ENCODE assay signal across 27 cellular contexts in genomic region chr14:104878582-104878981, GRCh38. TPM values are rescaled to one million over a fixed set of nuclear protein-coding genes. Genes with fewer than 3 reads are reported as not detected.
A peak's percentile ranks its signal among the peaks of the same experiment; 100 is the strongest.
DNase-seq lines count a peak whose midpoint lies in the region; ATAC-seq and FAIRE-seq lines count a peak whose summit lies in the region.
"Had no signal": no experiment of that assay in that cellular context is flagged by ENCODE, and none has a peak within 500 bp of the region (broad histone marks: within the 10 kb centered on the region; RNA-seq: fewer than 3 reads in every experiment).

No MANE protein-coding gene starts in this region.

- H3K9me3 ChIP-seq in small intestine (ENCODE audit: control insufficient read depth, low read depth), result no peaks in the 10 kb centered on the region
- H3K9me3 ChIP-seq: adrenal gland, breast epithelium, SJSA1, thoracic aorta had no signal

- FAIRE-seq in small intestine (lab: Jason Lieb, UNC), result no peak
- FAIRE-seq: endothelial cell of umbilical vein, islet of Langerhans, K562 had no signal

- DNase-seq in activated naive CD4-positive, alpha-beta T cell treated with anti-CD3 and anti-CD28 coated beads, Interleukin-2, amount 50 U/mL, for 16 hours, result peak; percentile 7
- no peak for DNase-seq in activated naive CD4-positive, alpha-beta T cell treated with Interleukin-2 at 50 U/mL for 16 hours
- DNase-seq in NCI-H2171 treated with DMSO at 0.1 percent for 48 hours (lab: John Stamatoyannopoulos, UW) (peak; percentile 58), left cardiac atrium (peak; percentile 16), small intestine (peak; percentile 25), ACHN (no peak)
- DNase-seq: activated CD4-positive, alpha-beta T cell treated with anti-CD3 and anti-CD28 coated beads, Interleukin-2, amount 50 U/mL, for 1 hour; activated CD8-positive, alpha-beta memory T cell treated with anti-CD3 and anti-CD28 coated beads, Interleukin-2, amount 50 U/mL, for 4 hours; CD4-positive, CD25-positive, alpha-beta regulatory T cell; dermis blood vessel endothelial cell; DMS79; NCI-H1930; stimulated activated naive B cell treated with anti-CD40 and anti-IgM and Interleukin-4, amounts not matched to agents 10 μg/mL and 1 μg/mL and 100 μg/mL, for 72 hours had no signal

- in situ Hi-C loops in ACHN (cut with HindIII; ENCODE audit: low pct_ligation_motif_present, low pct_unique_long_range_greater_than_20kb, low sequenced_read_pairs), result no loop called here

- 74 to 90% (median 79%) methylated on average over 12 to 14 of the region's 14 CpGs for WGBS in small intestine, 3 donors

- no peak for ATAC-seq in left cardiac atrium
- no peak for ATAC-seq in GM21737 (IDR thresholded peaks at IDR 0.05; ENCODE audit: unreplicated experiment)
- ATAC-seq: GM23338; K562; sciatic nerve; stimulated activated naive B cell treated with anti-CD40 and anti-IgM and Interleukin-4, amounts not matched to agents 10 μg/mL and 1 μg/mL and 100 μg/mL, for 72 hours; T-helper 17 cell had no signal

- intact Hi-C loops in left cardiac atrium (cut with DNase I), result no loop called here

- peaks cover 7 to 9% of the 10 kb centered on the region in 2 donors for H3K36me3 ChIP-seq in small intestine (ENCODE audit: control insufficient read depth in 2 of 2, insufficient read depth in 2 of 2, low read length in 2 of 2)
- H3K36me3 ChIP-seq: breast epithelium had no signal

- no peaks in the 10 kb centered on the region for H3K27me3 ChIP-seq in small intestine (ENCODE audit: control insufficient read depth in 2 of 2, insufficient read depth in 2 of 2, low read length in 2 of 2)
- H3K27me3 ChIP-seq: adrenal gland, breast epithelium, hepatocyte, SJSA1 had no signal

- no peaks in the 10 kb centered on the region for H3K4me1 ChIP-seq in small intestine (ENCODE audit: control insufficient read depth in 2 of 2, insufficient read depth in 1 of 2, low read depth in 1 of 2, low read length in 1 of 2)
- H3K4me1 ChIP-seq: adrenal gland, breast epithelium, SJSA1 had no signal

- H3K4me3 ChIP-seq in small intestine (ENCODE audit: low read depth in 1 of 2, low read length in 2 of 2), result no peak overlapping the region
- H3K4me3 ChIP-seq: adrenal gland, breast epithelium, GM23338, hepatocyte, K562, SJSA1, thoracic aorta had no signal

- no peak overlapping the region for H3K27ac ChIP-seq in small intestine (ENCODE audit: low read depth in 1 of 2, low read length in 1 of 2)
- H3K27ac ChIP-seq: adrenal gland, breast epithelium, hepatocyte, SJSA1, thoracic aorta, VCaP had no signal

RNA-seq across cellular contexts. Expression of gene CEP170B, which starts 13.5 kb away (rescaled TPM):
- 10 to 100 TPM; 12.4 to 17.2 TPM for total RNA-seq in left cardiac atrium
- 10 to 100 TPM; 24.9 to 33.9 (median 32.7) TPM for polyA plus RNA-seq in small intestine

RNA-seq across cellular contexts. Expression of gene PLD4, which starts 46.1 kb away (rescaled TPM):
- under 1 TPM; 0.13 to 0.24 TPM for total RNA-seq in left cardiac atrium
- 1 to 10 TPM in 1 of 3 donors, under 1 TPM in 1, not detected in 1; 0.42 to 1.4 TPM for polyA plus RNA-seq in small intestine
- total RNA-seq: CD4-positive, CD25-positive, alpha-beta regulatory T cell; GM23338; hepatocyte; NCI-H460; SJSA1 had no signal
- polyA plus RNA-seq: GM23338, K562 had no signal

Comparison
In these comparisons a context has a peak if more than half of its experiments do, and no peak if none do; other contexts are left out.
1. DNase-seq: peak in activated naive CD4-positive, alpha-beta T cell treated with anti-CD3 and anti-CD28 coated beads, Interleukin-2, amount 50 U/mL, for 16 hours (single experiment), NCI-H2171 treated with DMSO at 0.1 percent for 48 hours (single experiment), left cardiac atrium (single experiment) and small intestine (single experiment); none in activated naive CD4-positive, alpha-beta T cell treated with Interleukin-2 at 50 U/mL for 16 hours (single experiment) and ACHN (single experiment).